In the genomic region with DNA sequence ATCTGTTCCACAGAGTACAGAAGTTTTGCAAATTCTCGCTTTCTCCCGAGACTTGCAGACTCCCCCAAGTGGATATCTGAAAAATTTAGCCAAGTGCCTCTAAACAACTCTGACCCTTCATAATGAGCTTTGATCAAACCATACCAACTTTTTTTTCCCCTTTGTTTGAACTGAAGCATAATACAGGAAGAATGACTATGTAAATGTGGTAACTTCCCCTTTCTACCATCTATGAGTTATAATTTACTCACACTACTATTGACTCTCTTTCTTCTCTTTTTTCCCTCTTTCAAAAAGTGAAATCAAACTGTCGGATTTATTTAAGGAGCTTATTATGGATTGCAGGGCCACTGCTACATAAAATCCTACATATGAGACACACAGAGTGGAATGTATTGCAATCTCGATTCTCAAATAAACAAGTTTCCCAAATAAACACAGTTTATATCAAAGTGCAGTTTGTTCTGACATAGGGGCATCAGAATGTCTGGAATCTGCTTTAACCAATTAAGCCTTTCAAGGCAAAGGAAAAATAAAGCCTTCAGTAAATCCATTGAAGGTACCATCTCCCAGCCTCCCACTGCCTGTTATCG, we compare ENCODE assay signal across 8 cellular contexts. TPM values are rescaled to one million over a fixed set of nuclear protein-coding genes. Genes with fewer than 3 reads are reported as not detected.
DNase-seq lines count a peak whose midpoint lies in the region; ATAC-seq and TF ChIP-seq lines count a peak whose summit lies in the region.
"Had no signal": no experiment of that assay in that cellular context is flagged by ENCODE, and none has a peak within 500 bp of the region (broad histone marks: within the 10 kb centered on the region; RNA-seq: fewer than 3 reads in every experiment).

No MANE protein-coding gene starts in this region.

- 0 out of 3 replicates have a peak overlapping the region, but pooled peaks have one; percentile 46 for H2BK15ac ChIP-seq in IMR-90 (ENCODE audit: low read depth, low read length)

- intact Hi-C loops in IMR-90 (cut with micrococcal nuclease) = no loop called here
- intact Hi-C loops in ascending aorta (cut with DNase I) = loop anchor here (5.0 kb wide), 1 partner anchor 470 kb away; no protein-coding TSS in a partner anchor
- intact Hi-C loops in left lung (cut with DNase I) = no loop called here

- POLR2A ChIA-PET in IMR-90 (lab: Charles Lee; ENCODE audit: unreplicated experiment) = interaction anchor here (1.2 kb wide), 1 partner anchor 9 kb away, joined by 4 read pairs; no protein-coding TSS in a partner anchor

- peak overlapping the region; percentile 94 for H4K91ac ChIP-seq in IMR-90 (ENCODE audit: insufficient read depth, low read depth, low read length)

- no peaks in the 10 kb centered on the region for H3K9me3 ChIP-seq in IMR-90 (ENCODE audit: control insufficient read depth, insufficient read depth, low read length)
- H3K9me3 ChIP-seq in ascending aorta = no peaks in the 10 kb centered on the region
- H3K9me3 ChIP-seq in left lung = no peaks in the 10 kb centered on the region

- CTCF ChIA-PET in IMR-90 (lab: Yijun Ruan, JAX) = interaction anchor here (0.7 to 0.9 kb wide), 3 partner anchors 14 to 361 kb away, joined by 3 to 4 read pairs (median 3); no protein-coding TSS in a partner anchor

- BruUV-seq in IMR-90 (replicated peaks; lab: Mats Ljungman, UMichigan) = no TSS peak

- peak overlapping the region; percentile 90; the same call in 1 of the 2 replicates for H3K23ac ChIP-seq in IMR-90 (ENCODE audit: low read depth, low read length)

- peak overlapping the region; percentile 80 to 81 for H4K8ac ChIP-seq in IMR-90 (ENCODE audit: low read depth in 2 of 2, low read length in 2 of 2)

- peak overlapping the region; percentile 57 for H2AK9ac ChIP-seq in IMR-90 (replicated peaks; ENCODE audit: low read depth, low read length, poor library complexity)

- H3K56ac ChIP-seq in IMR-90 (ENCODE audit: extremely low read depth, insufficient read depth, low read length) = peak overlapping the region; percentile 89

- no peaks in the 10 kb centered on the region for H4K20me1 ChIP-seq in IMR-90 (ENCODE audit: insufficient read depth, low read length)

- TF ChIP-seq RAD21 in IMR-90 (IDR thresholded peaks at IDR 0.05; ENCODE audit: low read length) = no peak

- peaks cover 3 to 8% of the 10 kb centered on the region in 2 experiments; a peak in 2 of 4 replicates for H3K79me1 ChIP-seq in IMR-90 (ENCODE audit: low read depth in 1 of 2, low read length in 2 of 2)

- H3K4me1 ChIP-seq in IMR-90 (ENCODE audit: control insufficient read depth, insufficient read depth, low read length) (no peaks in the 10 kb centered on the region; the same call in 1 of the 2 replicates), ascending aorta (peaks cover 0 to 2% of the 10 kb centered on the region in 2 donors), left lung (peaks cover 3 to 23% of the 10 kb centered on the region in 2 donors)

- TF ChIP-seq POLR2A in IMR-90 (IDR thresholded peaks at IDR 0.05; ENCODE audit: low read depth, low read length) = no peak

- no CpG with 5 or more reads among the region's 5 CpGs for WGBS in IMR-90 (ENCODE audit: extremely low coverage in 2 of 2, insufficient read length in 1 of 2), 2 experiments

- peak overlapping the region; percentile 84 for H2AFZ ChIP-seq in IMR-90 (replicated peaks; ENCODE audit: low read length, poor library complexity)

- peak overlapping the region; percentile 98 for H3K18ac ChIP-seq in IMR-90 (ENCODE audit: low read depth, low read length)

- no peaks in the 10 kb centered on the region for H3K27me3 ChIP-seq in IMR-90 (ENCODE audit: control insufficient read depth, insufficient read depth, low read length)
- no peaks in the 10 kb centered on the region for H3K27me3 ChIP-seq in ascending aorta
- peaks cover 5 to 56% of the 10 kb centered on the region in 2 donors for H3K27me3 ChIP-seq in left lung

- in situ Hi-C loops in IMR-90 (cut with MboI; ENCODE audit: low sequenced_read_pairs) = no loop called here

- DNase-seq in IMR-90 (peak; percentile 81), ascending aorta (ENCODE audit: low spot score in 2 of 2) (no peak), left lung (no peak), T-helper 1 cell (no peak), NCI-H187 (lab: John Stamatoyannopoulos, UW) (no peak)

- peak overlapping the region; percentile 81 for H2BK20ac ChIP-seq in IMR-90 (ENCODE audit: low read depth, low read length)

- H3K4me2 ChIP-seq in IMR-90 (ENCODE audit: low read depth, low read length) = peak overlapping the region; percentile 85

- H3K27ac ChIP-seq in IMR-90 (ENCODE audit: insufficient read depth, low read length) (peak overlapping the region; percentile 96), ascending aorta (no peak overlapping the region), left lung (peak overlapping the region; percentile 23 to 98)

- H3K36me3 ChIP-seq in IMR-90 (ENCODE audit: control insufficient read depth, insufficient read depth, low read length) (no peaks in the 10 kb centered on the region), ascending aorta (no peaks in the 10 kb centered on the region), left lung (no peaks in the 10 kb centered on the region)

- H3K4ac ChIP-seq in IMR-90 (ENCODE audit: low read depth, low read length) = peak overlapping the region; percentile 93

- TF ChIP-seq CTCF in IMR-90 (conservative IDR thresholded peaks at IDR 0.05; ENCODE audit: low read depth, low read length) (no peak; the same call in 1 of the 2 replicates), ascending aorta (IDR thresholded peaks at IDR 0.05) (no peak), left lung (IDR thresholded peaks at IDR 0.05) (no peak)

- H3K14ac ChIP-seq in IMR-90 (replicated peaks; ENCODE audit: low read depth, low read length) = peak overlapping the region; percentile 84; the same call in 1 of the 2 replicates

- dilution Hi-C loops in IMR-90 (cut with HindIII; ENCODE audit: low sequenced_read_pairs, unreplicated experiment) = no loop called here

- H3K4me3 ChIP-seq in IMR-90 (ENCODE audit: insufficient read depth, low read depth, low read length) = peak overlapping the region; percentile 82
- H3K4me3 ChIP-seq in ascending aorta = peak overlapping the region; percentile 73 to 74
- peak overlapping the region; percentile 42 to 58 for H3K4me3 ChIP-seq in left lung

- H2BK120ac ChIP-seq in IMR-90 (ENCODE audit: low read depth, low read length) = peak overlapping the region; percentile 94

- H3K9ac ChIP-seq in IMR-90 (ENCODE audit: low read depth, low read length) = peak overlapping the region; percentile 88

- no peak overlapping the region for H2AK5ac ChIP-seq in IMR-90 (ENCODE audit: low read depth, low read length)

- peak; percentile 36 for ATAC-seq in GM18861 (IDR thresholded peaks at IDR 0.05; ENCODE audit: unreplicated experiment)
- ATAC-seq in IMR-90 (ENCODE audit: low read depth) = peak; percentile 56
- ATAC-seq in left lung = peak; percentile 49
- ATAC-seq in GM19023 (IDR thresholded peaks at IDR 0.05; ENCODE audit: unreplicated experiment) = no peak

- H2BK5ac ChIP-seq in IMR-90 (ENCODE audit: low read depth, low read length, poor library complexity, severe bottlenecking) = peak overlapping the region; percentile 98

- peak overlapping the region; percentile 63; the same call in 1 of the 2 replicates for H4K5ac ChIP-seq in IMR-90 (ENCODE audit: low read depth, low read length)

- H3K9me1 ChIP-seq in IMR-90 (ENCODE audit: insufficient read depth, low read length) = no peaks in the 10 kb centered on the region

TF ChIP-seq in IMR-90, 13 proteins besides CTCF, POLR2A, EP300 and RAD21:
- peak; percentile 63 for TF ChIP-seq CEBPB (IDR thresholded peaks at IDR 0.05; ENCODE audit: low read depth, low read length)
- TF ChIP-seq MAZ (IDR thresholded peaks at IDR 0.05; ENCODE audit: borderline replicate concordance, low read depth, low read length) = no peak
TF ChIP-seq in IMR-90: peak in this region for 1.

RNA-seq across cellular contexts. Expression of gene ZNF804A, which starts 1.4 kb away (rescaled TPM):
- total RNA-seq in IMR-90 (2012; rRNA removed) (2.2 and 3.3 TPM in 2 replicates), ascending aorta (not detected), left lung (under 1 TPM; 0.52 to 0.86 TPM)
- polyA plus RNA-seq in IMR-90 (2012; rRNA removed) = 2.7 and 2.9 TPM in 2 replicates
- 0.61 and 0.75 TPM in 2 replicates for polyA plus RNA-seq in IMR-90 (2012; cell fraction: cytosol; rRNA removed)
- 0.84 and 2.3 TPM in 2 replicates for polyA plus RNA-seq in IMR-90 (2012; cell fraction: nucleus; rRNA removed; ENCODE audit: low replicate concordance)
- total RNA-seq: activated CD8-positive, alpha-beta memory T cell treated with anti-CD3 and anti-CD28 coated beads for 36 hours had no signal

Comparison
In these comparisons a context has a peak if more than half of its experiments do, and no peak if none do; other contexts are left out.
1. H3K27ac ChIP-seq: peak in IMR-90 (single experiment) and left lung (2 of 2); none in ascending aorta (0 of 2).
2. Peak in every context shown above with its lines, with median percentiles within 50 percentile points of each other: H3K4me3 ChIP-seq.